Comparison of ENCODE assay signal across 26 cellular contexts in genomic region chrX:43663173-43663572, GRCh38.
"Had no signal": no experiment of that assay in that cellular context is flagged by ENCODE, and none has a peak within 500 bp of the region (broad histone marks: within the 10 kb centered on the region; RNA-seq: fewer than 3 reads in every experiment).

No MANE protein-coding gene starts in this region.

- H3K9me3 Mint-ChIP-seq: effector memory CD8-positive, alpha-beta T cell; natural killer cell; stimulated activated memory B cell treated with anti-CD40 and anti-IgM and Interleukin-4, amounts not matched to agents 10 μg/mL and 1 μg/mL and 100 μg/mL, for 72 hours; stimulated activated naive CD8-positive, alpha-beta T cell treated with anti-CD3 and anti-CD28 coated beads, Interleukin-15, Interleukin-2, amounts not matched to agents 100 ng/mL and 50 ng/mL, for 24 hours had no signal

- H3K4me1 Mint-ChIP-seq: mesothelial cell of epicardium, natural killer cell, neural crest cell had no signal

- H3K27me3 Mint-ChIP-seq: stimulated activated memory B cell treated with anti-CD40 and anti-IgM and Interleukin-4, amounts not matched to agents 10 μg/mL and 1 μg/mL and 100 μg/mL, for 72 hours had no signal

- H3K4me3 Mint-ChIP-seq: effector memory CD8-positive, alpha-beta T cell; mesothelial cell of epicardium; natural killer cell; neural crest cell; stimulated activated memory B cell treated with anti-CD40 and anti-IgM and Interleukin-4, amounts not matched to agents 10 μg/mL and 1 μg/mL and 100 μg/mL, for 72 hours; stimulated activated naive CD8-positive, alpha-beta T cell treated with anti-CD3 and anti-CD28 coated beads, Interleukin-15, Interleukin-2, amounts not matched to agents 100 ng/mL and 50 ng/mL, for 24 hours had no signal

- H3K27ac ChIP-seq: epithelial cell of prostate, ovary, prostate gland, spleen, testis, tibial nerve, upper lobe of right lung, vagina had no signal

- H3K36me3 ChIP-seq: esophagus squamous epithelium, gastroesophageal sphincter, ovary, prostate gland, spleen, tibial nerve, upper lobe of right lung, vagina had no signal

- H3K4me1 ChIP-seq: prostate gland, spleen, testis, tibial nerve, upper lobe of right lung, vagina had no signal

- H3K27me3 ChIP-seq: esophagus squamous epithelium, gastroesophageal sphincter, ovary, testis, tibial nerve, upper lobe of right lung, vagina had no signal

- H3K27ac Mint-ChIP-seq: effector memory CD8-positive, alpha-beta T cell; mesothelial cell of epicardium; natural killer cell; stimulated activated memory B cell treated with anti-CD40 and anti-IgM and Interleukin-4, amounts not matched to agents 10 μg/mL and 1 μg/mL and 100 μg/mL, for 72 hours; stimulated activated naive CD8-positive, alpha-beta T cell treated with anti-CD3 and anti-CD28 coated beads, Interleukin-15, Interleukin-2, amounts not matched to agents 100 ng/mL and 50 ng/mL, for 24 hours had no signal

- ATAC-seq: effector memory CD8-positive, alpha-beta T cell; gastroesophageal sphincter; left lobe of liver; natural killer cell; sciatic nerve; stimulated activated memory B cell treated with anti-CD40 and anti-IgM and Interleukin-4, amounts not matched to agents 10 μg/mL and 1 μg/mL and 100 μg/mL, for 72 hours; upper lobe of right lung had no signal

- H3K36me3 Mint-ChIP-seq: mesothelial cell of epicardium; natural killer cell; stimulated activated memory B cell treated with anti-CD40 and anti-IgM and Interleukin-4, amounts not matched to agents 10 μg/mL and 1 μg/mL and 100 μg/mL, for 72 hours had no signal

- DNase-seq: effector memory CD8-positive, alpha-beta T cell; esophagus squamous epithelium; foreskin fibroblast; glutamatergic neuron; islet precursor cell; natural killer cell; nucleus accumbens; ovary; retina; spleen; stimulated activated CD4-positive, alpha-beta T cell treated with anti-CD3 and anti-CD28 coated beads, Interleukin-15, amount 100 ng/mL, for 24 hours; stimulated activated CD4-positive, alpha-beta T cell treated with anti-CD3 and anti-CD28 coated beads, Interleukin-1b, Interleukin-23, amount 100 ng/mL, for 48 hours; stimulated activated CD4-positive, alpha-beta T cell treated with anti-CD3 and anti-CD28 coated beads, Interleukin-4, amount 100 ng/mL, for 24 hours; testis; upper lobe of right lung had no signal

- H3K4me3 ChIP-seq: ovary, prostate gland, spleen, testis, tibial nerve, upper lobe of right lung, vagina had no signal

- H3K9me3 ChIP-seq: esophagus squamous epithelium, gastroesophageal sphincter, ovary, prostate gland, spleen, testis, tibial nerve, upper lobe of right lung, vagina had no signal
